Comparison of ENCODE assay signal across 20 cellular contexts in the genomic region with DNA sequence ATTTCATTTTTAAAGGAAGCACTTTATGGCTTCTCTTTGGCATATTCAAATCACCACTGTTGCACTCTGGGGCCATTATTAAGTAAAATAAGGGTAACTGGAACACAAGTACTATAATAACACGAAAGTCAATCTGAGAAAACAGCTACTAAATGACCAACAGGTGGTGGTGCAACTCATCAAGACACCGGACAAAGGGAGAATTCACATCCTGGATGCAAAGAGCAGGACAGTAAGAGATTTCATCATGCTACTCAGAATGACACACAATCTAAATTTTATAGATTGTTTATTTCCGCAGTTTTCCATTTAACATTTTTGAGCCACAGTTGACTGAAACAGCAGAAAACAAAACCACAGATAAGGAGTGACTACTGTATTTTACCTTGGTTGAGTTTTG. TPM values are rescaled to one million over a fixed set of nuclear protein-coding genes. Genes with fewer than 3 reads are reported as not detected.
DNase-seq lines count a peak whose midpoint lies in the region; ATAC-seq, FAIRE-seq and TF ChIP-seq lines count a peak whose summit lies in the region.
"Had no signal": no experiment of that assay in that cellular context is flagged by ENCODE, and none has a peak within 500 bp of the region (broad histone marks: within the 10 kb centered on the region; RNA-seq: fewer than 3 reads in every experiment).

No MANE protein-coding gene starts in this region.

- H3K4me3 Mint-ChIP-seq in activated CD4-positive, alpha-beta T cell treated with anti-CD3 and anti-CD28 coated beads, Interleukin-2, amount 10 ng/mL, durations not matched to agents 24 days and 14 days: no peak overlapping the region
- H3K4me3 Mint-ChIP-seq in Caco-2 (ENCODE audit: unreplicated experiment): no peak overlapping the region
- H3K4me3 Mint-ChIP-seq: T-helper 17 cell had no signal

- peaks cover 21% of the 10 kb centered on the region for H3K9me3 Mint-ChIP-seq in activated CD4-positive, alpha-beta T cell treated with anti-CD3 and anti-CD28 coated beads, Interleukin-2, amount 10 ng/mL, durations not matched to agents 24 days and 14 days
- no peaks in the 10 kb centered on the region for H3K9me3 Mint-ChIP-seq in Caco-2 (ENCODE audit: unreplicated experiment)

- BruUV-seq in HepG2 (replicated peaks; lab: Mats Ljungman, UMichigan) (no TSS peak), Caco-2 (replicated peaks; lab: Mats Ljungman, UMichigan) (no TSS peak)

- no peak overlapping the region for H2AFZ ChIP-seq in Loucy (ENCODE audit: low read length)
- H2AFZ ChIP-seq in SU-DHL-6 (ENCODE audit: low read depth, low read length, severe bottlenecking): no peak overlapping the region
- no peak overlapping the region for H2AFZ ChIP-seq in HepG2 (ENCODE audit: low read length)

- H3K27ac ChIP-seq in SU-DHL-6 (ENCODE audit: low read depth, low read length) (no peak overlapping the region), HepG2 (ENCODE audit: extremely low read length, insufficient read depth, low read length) (no peak overlapping the region)
- H3K27ac ChIP-seq: foreskin keratinocyte, HL-60, pancreas had no signal

- in situ Hi-C loops in HepG2 (cut with HindIII; ENCODE audit: extremely low pct_ligation_motif_present, low pct_unique_long_range_greater_than_20kb): no loop called here

- H3K9me3 ChIP-seq in Loucy (ENCODE audit: insufficient read depth, low read depth, low read length): no peaks in the 10 kb centered on the region
- H3K9me3 ChIP-seq in SU-DHL-6 (ENCODE audit: insufficient read depth, low read length): no peaks in the 10 kb centered on the region
- H3K9me3 ChIP-seq in HepG2 (ENCODE audit: low read length): no peaks in the 10 kb centered on the region
- H3K9me3 ChIP-seq in Caco-2: no peaks in the 10 kb centered on the region
- H3K9me3 ChIP-seq: pancreas had no signal

- POLR2A ChIA-PET in HepG2 (lab: Yijun Ruan, JAX) (no interaction called here), Caco-2 (lab: Charles Lee) (no interaction called here)

- H3K36me3 ChIP-seq in Loucy (ENCODE audit: insufficient read depth, low read length) (no peaks in the 10 kb centered on the region), SU-DHL-6 (ENCODE audit: low read length) (no peaks in the 10 kb centered on the region), HepG2 (replicated peaks in 1 of 2; ENCODE audit: control insufficient read depth in 1 of 2, insufficient read depth in 2 of 2, low read length in 2 of 2) (no peaks in the 10 kb centered on the region), Caco-2 (ENCODE audit: control insufficient read depth, insufficient read depth, low read length) (no peaks in the 10 kb centered on the region)
- H3K36me3 ChIP-seq: pancreas had no signal

- TF ChIP-seq CTCF in Loucy (conservative IDR thresholded peaks at IDR 0.05; ENCODE audit: low read length) (peak; percentile 38), SU-DHL-6 (IDR thresholded peaks at IDR 0.05; ENCODE audit: insufficient read depth, low read length, poor library complexity, severe bottlenecking) (peak; percentile 13), HepG2 (CRISPR knock-in tag; IDR thresholded peaks at IDR 0.05) (0 out of 2 replicates have a peak, but pooled peaks have one; percentile 9), Caco-2 (IDR thresholded peaks at IDR 0.05; ENCODE audit: insufficient read depth in 1 of 2, low read depth in 1 of 2, low read length in 1 of 2, severe bottlenecking in 1 of 2, unreplicated experiment in 1 of 2) (peak in 1 of 2 experiments; percentile 7)

- no peak for TF ChIP-seq POLR2A in HepG2 (IDR thresholded peaks at IDR 0.05; ENCODE audit: insufficient read depth in 1 of 2, low read depth in 2 of 2, low read length in 2 of 2)
- no peak for TF ChIP-seq POLR2A in GM12892 (IDR thresholded peaks at IDR 0.05; ENCODE audit: low read depth, low read length)

- H3K36me3 Mint-ChIP-seq in activated CD4-positive, alpha-beta T cell treated with anti-CD3 and anti-CD28 coated beads, Interleukin-2, amount 10 ng/mL, durations not matched to agents 24 days and 14 days (ENCODE audit: low read depth): peaks cover 3% of the 10 kb centered on the region
- H3K36me3 Mint-ChIP-seq in Caco-2 (ENCODE audit: insufficient read depth, unreplicated experiment): no peaks in the 10 kb centered on the region

- H3K9ac ChIP-seq in Loucy (ENCODE audit: low read depth, low read length, poor library complexity, severe bottlenecking) (no peak overlapping the region), SU-DHL-6 (ENCODE audit: low read length) (no peak overlapping the region), HepG2 (ENCODE audit: insufficient read depth, low read depth, low read length) (no peak overlapping the region)

- DNase-seq in activated CD4-positive, alpha-beta T cell treated with anti-CD3 and anti-CD28 coated beads, Interleukin-2, amount 10 ng/mL, durations not matched to agents 24 days and 14 days: peak; percentile 37
- no peak for DNase-seq in activated CD4-positive, alpha-beta T cell treated with anti-CD3 and anti-CD28 coated beads, Interleukin-2, amount 50 U/mL, for 1 hour
- DNase-seq in HepG2 (ENCODE audit: low spot score) (no peak), Caco-2 (no peak), C1 segment of cervical spinal cord (lab: John Stamatoyannopoulos, UW) (no peak), GM12892 (ENCODE audit: insufficient read length) (no peak)
- DNase-seq: ACHN; activated CD4-positive, alpha-beta T cell treated with anti-CD3 and anti-CD28 coated beads for 1 hour; activated gamma-delta T cell treated with Interleukin-2 at 50 U/mL for 16 hours; aorta; foreskin keratinocyte; KG1; NCI-H1436; pancreas; stimulated activated CD4-positive, alpha-beta T cell treated with anti-CD3 and anti-CD28 coated beads, Interleukin-4, amount 100 ng/mL, for 1 hour; T-helper 17 cell had no signal

- H3K27me3 Mint-ChIP-seq in activated CD4-positive, alpha-beta T cell treated with anti-CD3 and anti-CD28 coated beads, Interleukin-2, amount 10 ng/mL, durations not matched to agents 24 days and 14 days: peaks cover 9% of the 10 kb centered on the region
- peaks cover 23% of the 10 kb centered on the region for H3K27me3 Mint-ChIP-seq in Caco-2 (ENCODE audit: insufficient read depth, unreplicated experiment)

- no peak for FAIRE-seq in HepG2 (lab: Jason Lieb, UNC)
- no peak for FAIRE-seq in GM12892 (lab: Jason Lieb, UNC)
- FAIRE-seq: pancreas had no signal

- H3K4me2 ChIP-seq in Loucy (ENCODE audit: low read depth, low read length, poor library complexity, severe bottlenecking) (no peak overlapping the region), SU-DHL-6 (ENCODE audit: low read depth, low read length, poor library complexity, severe bottlenecking) (no peak overlapping the region), HepG2 (ENCODE audit: low read depth, low read length) (no peak overlapping the region)

- H3K79me2 ChIP-seq in Loucy (ENCODE audit: insufficient read depth, low read length) (no peaks in the 10 kb centered on the region), SU-DHL-6 (ENCODE audit: insufficient read depth, low read length) (no peaks in the 10 kb centered on the region), HepG2 (ENCODE audit: insufficient read depth, low read length) (no peaks in the 10 kb centered on the region)

- H3K9me2 ChIP-seq in Loucy (replicated peaks; ENCODE audit: low read depth, low read length) (no peaks in the 10 kb centered on the region), SU-DHL-6 (replicated peaks; ENCODE audit: insufficient read depth, low read length) (no peaks in the 10 kb centered on the region)

- no peak overlapping the region for H3K27ac Mint-ChIP-seq in activated CD4-positive, alpha-beta T cell treated with anti-CD3 and anti-CD28 coated beads, Interleukin-2, amount 10 ng/mL, durations not matched to agents 24 days and 14 days
- H3K27ac Mint-ChIP-seq in Caco-2 (ENCODE audit: unreplicated experiment): no peak overlapping the region
- H3K27ac Mint-ChIP-seq: T-helper 17 cell had no signal

- H4K20me1 ChIP-seq in Loucy (ENCODE audit: insufficient read depth, low read length, poor library complexity, severe bottlenecking): no peaks in the 10 kb centered on the region
- no peaks in the 10 kb centered on the region for H4K20me1 ChIP-seq in SU-DHL-6 (ENCODE audit: low read depth, low read length)
- H4K20me1 ChIP-seq in HepG2 (ENCODE audit: insufficient read depth, low read length): no peaks in the 10 kb centered on the region

- no peak for TF ChIP-seq EP300 in HepG2 (IDR thresholded peaks at IDR 0.05; ENCODE audit: low read depth in 2 of 2, low read length in 2 of 2)
- TF ChIP-seq EP300 in HepG2 (CRISPR knock-in tag; IDR thresholded peaks at IDR 0.05; ENCODE audit: borderline replicate concordance): no peak

- CTCF ChIA-PET in HepG2 (lab: Yijun Ruan, JAX; ENCODE audit: low intra/inter-chr PET ratio, low total read pairs): no interaction called here
- CTCF ChIA-PET in Caco-2 (lab: Charles Lee): no interaction called here

- H3K4me1 Mint-ChIP-seq in activated CD4-positive, alpha-beta T cell treated with anti-CD3 and anti-CD28 coated beads, Interleukin-2, amount 10 ng/mL, durations not matched to agents 24 days and 14 days: peaks cover 55% of the 10 kb centered on the region
- no peaks in the 10 kb centered on the region for H3K4me1 Mint-ChIP-seq in Caco-2 (ENCODE audit: low read depth, unreplicated experiment)
- H3K4me1 Mint-ChIP-seq: T-helper 17 cell had no signal

- H3F3A ChIP-seq in Loucy (ENCODE audit: low read depth): no peaks in the 10 kb centered on the region
- H3F3A ChIP-seq in SU-DHL-6 (ENCODE audit: insufficient read depth): no peaks in the 10 kb centered on the region

- intact Hi-C loops in activated CD4-positive, alpha-beta T cell treated with anti-CD3 and anti-CD28 coated beads, Interleukin-2, amount 10 ng/mL, durations not matched to agents 24 days and 14 days (cut with micrococcal nuclease): loop anchor here (5.0 kb wide), 1 partner anchor 96 kb away; no protein-coding TSS in a partner anchor
- intact Hi-C loops in HepG2 (cut with micrococcal nuclease; ENCODE audit: unreplicated experiment): no loop called here
- intact Hi-C loops in Caco-2 (cut with micrococcal nuclease; ENCODE audit: unreplicated experiment): no loop called here

- no peaks in the 10 kb centered on the region for H3K27me3 ChIP-seq in Loucy (ENCODE audit: insufficient read depth, low read length, poor library complexity, severe bottlenecking)
- H3K27me3 ChIP-seq in SU-DHL-6 (ENCODE audit: low read length): no peaks in the 10 kb centered on the region
- H3K27me3 ChIP-seq in HepG2 (ENCODE audit: control insufficient read depth in 1 of 2, insufficient read depth in 2 of 2, low read length in 2 of 2): no peaks in the 10 kb centered on the region; a peak in 1 of 5 replicates
- no peaks in the 10 kb centered on the region; the same call in 1 of the 2 replicates for H3K27me3 ChIP-seq in Caco-2 (replicated peaks; ENCODE audit: control insufficient read depth, insufficient read depth, low read length)
- H3K27me3 ChIP-seq: pancreas had no signal

- ATAC-seq in HepG2: no peak
- ATAC-seq: foreskin keratinocyte, pancreas, T-helper 17 cell had no signal

- H3K4me1 ChIP-seq in Loucy (ENCODE audit: insufficient read depth, low read length, poor library complexity, severe bottlenecking) (no peaks in the 10 kb centered on the region), HepG2 (ENCODE audit: insufficient read depth, low read length) (no peaks in the 10 kb centered on the region), Caco-2 (no peaks in the 10 kb centered on the region)
- H3K4me1 ChIP-seq: foreskin keratinocyte had no signal

- H3K4me3 ChIP-seq in Loucy (ENCODE audit: low read length, poor library complexity, severe bottlenecking) (no peak overlapping the region), SU-DHL-6 (ENCODE audit: insufficient read depth, low read length, poor library complexity, severe bottlenecking) (no peak overlapping the region), HepG2 (replicated peaks in 1 of 3; ENCODE audit: insufficient read depth in 1 of 3, low read depth in 2 of 3, low read length in 3 of 3) (no peak overlapping the region), Caco-2 (ENCODE audit: low read depth, low read length) (no peak overlapping the region)
- H3K4me3 ChIP-seq: pancreas had no signal

- 30% methylated on average over 3 of the region's 3 CpGs for WGBS in HepG2 (ENCODE audit: low lambda C conversion rate)

- TF ChIP-seq RAD21 in HepG2 (CRISPR knock-in tag; IDR thresholded peaks at IDR 0.05): no peak

RNA-seq across cellular contexts. Expression of gene LY86, which starts 27.6 kb away (rescaled TPM):
- total RNA-seq in activated CD4-positive, alpha-beta T cell treated with anti-CD3 and anti-CD28 coated beads, Interleukin-2, amount 10 ng/mL, durations not matched to agents 24 days and 14 days: 1.2 TPM in 2 replicates
- total RNA-seq in HepG2 (2016; rRNA removed; fragmentation: Illumina TruSeq; extraction: Trizol): not detected in 2 replicates
- not detected in 2 replicates for total RNA-seq in HepG2 (2016; cell fraction: cytosol; rRNA removed; fragmentation: Illumina TruSeq; extraction: Trizol; ENCODE audit: low read depth)
- total RNA-seq in HepG2 (2016; cell fraction: insoluble cytoplasmic fraction; rRNA removed; fragmentation: Illumina TruSeq; extraction: Trizol): not detected in 2 replicates
- total RNA-seq in HepG2 (2016; cell fraction: membrane; rRNA removed; fragmentation: Illumina TruSeq; extraction: Trizol): not detected in 2 replicates
- not detected in 2 replicates for total RNA-seq in HepG2 (2016; cell fraction: nucleus; rRNA removed; fragmentation: Illumina TruSeq; extraction: Trizol)
- polyA plus RNA-seq in HepG2 (2011; rRNA removed): not detected in 2 replicates
- polyA plus RNA-seq in HepG2 (2011; cell fraction: cytosol; rRNA removed): not detected in 2 replicates
- polyA plus RNA-seq in HepG2 (2011; cell fraction: nucleus; rRNA removed): not detected in 2 replicates
- not detected in 2 replicates for polyA plus RNA-seq in HepG2 (2012)
- not detected in 2 replicates for polyA plus RNA-seq in HepG2 (2016; cell fraction: cytosol; fragmentation: Illumina TruSeq; extraction: Trizol; ENCODE audit: low read depth)
- polyA plus RNA-seq in HepG2 (2016; cell fraction: insoluble cytoplasmic fraction; fragmentation: Illumina TruSeq; extraction: Trizol; ENCODE audit: low read depth): not detected in 2 replicates
- polyA plus RNA-seq in HepG2 (2016; cell fraction: membrane; fragmentation: Illumina TruSeq; extraction: Trizol; ENCODE audit: low read depth): not detected in 2 replicates
- not detected in 2 replicates for polyA plus RNA-seq in HepG2 (2016; cell fraction: nucleus; fragmentation: Illumina TruSeq; extraction: Trizol; ENCODE audit: insufficient read depth, low read depth)
- not detected in 2 replicates for polyA minus RNA-seq in HepG2 (2011; rRNA and poly(A)+ RNA removed; ENCODE audit: low replicate concordance)
- polyA minus RNA-seq in HepG2 (2011; cell fraction: cytosol; rRNA and poly(A)+ RNA removed): not detected in 2 replicates
- not detected in 2 replicates for polyA minus RNA-seq in HepG2 (2011; cell fraction: nucleus; rRNA and poly(A)+ RNA removed)
- not detected in 2 replicates for total RNA-seq in Caco-2 (2022)
- 130 TPM for polyA plus RNA-seq in GM12892 (2012; ENCODE audit: missing spikeins)
- total RNA-seq: foreskin keratinocyte, myocyte had no signal
- polyA plus RNA-seq: foreskin keratinocyte had no signal
